In genomic region chr2:241274127-241274526, GRCh38 we compare ENCODE assay signal across 13 cellular contexts. TPM values are rescaled to one million over a fixed set of nuclear protein-coding genes. Genes with fewer than 3 reads are reported as not detected.
A peak's percentile ranks its signal among the peaks of the same experiment; 100 is the strongest.
DNase-seq lines count a peak whose midpoint lies in the region; ATAC-seq and TF ChIP-seq lines count a peak whose summit lies in the region.
"Had no signal": no experiment of that assay in that cellular context is flagged by ENCODE, and none has a peak within 500 bp of the region (broad histone marks: within the 10 kb centered on the region; RNA-seq: fewer than 3 reads in every experiment).

No MANE protein-coding gene starts in this region.

- TF ChIP-seq RAD21 in IMR-90 (IDR thresholded peaks at IDR 0.05; ENCODE audit: low read length) = no peak

- BruUV-seq in Caco-2 (replicated peaks; lab: Mats Ljungman, UMichigan) (no TSS peak), IMR-90 (replicated peaks; lab: Mats Ljungman, UMichigan) (no TSS peak)

- H3K4me3 ChIP-seq in Caco-2 (ENCODE audit: low read depth, low read length) (no peak overlapping the region), IMR-90 (ENCODE audit: insufficient read depth, low read depth, low read length) (no peak overlapping the region)
- H3K4me3 ChIP-seq: breast epithelium had no signal

- no peak for ATAC-seq in IMR-90 (ENCODE audit: low read depth)
- no peak for ATAC-seq in esophagus mucosa

- TF ChIP-seq POLR2A in IMR-90 (IDR thresholded peaks at IDR 0.05; ENCODE audit: low read depth, low read length) = no peak

- no peak overlapping the region for H3K23ac ChIP-seq in IMR-90 (ENCODE audit: low read depth, low read length)

- H2BK5ac ChIP-seq in IMR-90 (ENCODE audit: low read depth, low read length, poor library complexity, severe bottlenecking) = no peak overlapping the region

- no peak overlapping the region for H3K27ac ChIP-seq in IMR-90 (ENCODE audit: insufficient read depth, low read length)

- no peaks in the 10 kb centered on the region for H3K27me3 Mint-ChIP-seq in Caco-2 (ENCODE audit: insufficient read depth, unreplicated experiment)
- peaks cover 13% of the 10 kb centered on the region for H3K27me3 Mint-ChIP-seq in brain
- no peaks in the 10 kb centered on the region for H3K27me3 Mint-ChIP-seq in neural crest cell (ENCODE audit: low read depth)

- DNase-seq in Caco-2 (no peak), IMR-90 (no peak), neural crest cell (ENCODE audit: low read depth, low spot score) (no peak), SW480 (ENCODE audit: low spot score) (no peak), SIG-M5 (lab: John Stamatoyannopoulos, UW) (no peak), NCI-H2171 treated with DMSO at 0.1 percent for 48 hours (lab: John Stamatoyannopoulos, UW) (no peak)
- DNase-seq: HCEC 1CT, MV-4-11, Peyer's patch, T-helper 9 cell had no signal

- no peak overlapping the region for H2AK5ac ChIP-seq in IMR-90 (ENCODE audit: low read depth, low read length)

- H2AFZ ChIP-seq in IMR-90 (replicated peaks; ENCODE audit: low read length, poor library complexity) = peak overlapping the region; percentile 47

- no peak overlapping the region for H3K4me2 ChIP-seq in IMR-90 (ENCODE audit: low read depth, low read length)

- WGBS in IMR-90 (ENCODE audit: extremely low coverage in 2 of 2, insufficient read length in 1 of 2), 2 experiments = 83% methylated on average over 3 of the region's 5 CpGs; no CpG with 5 or more reads in 1 of the 2 experiments

- H4K8ac ChIP-seq in IMR-90 (ENCODE audit: low read depth in 2 of 2, low read length in 2 of 2) = no peak overlapping the region

- H3K27ac Mint-ChIP-seq in Caco-2 (ENCODE audit: unreplicated experiment) (peak overlapping the region; percentile 69), brain (peak overlapping the region in 2 of 5 experiments; percentile 0 to 83), neural crest cell (ENCODE audit: unreplicated experiment) (no peak overlapping the region)

- dilution Hi-C loops in IMR-90 (cut with HindIII; ENCODE audit: low sequenced_read_pairs, unreplicated experiment) = no loop called here

- H2BK120ac ChIP-seq in IMR-90 (ENCODE audit: low read depth, low read length) = no peak overlapping the region

- no peak overlapping the region for H4K91ac ChIP-seq in IMR-90 (ENCODE audit: insufficient read depth, low read depth, low read length)

- H4K20me1 ChIP-seq in IMR-90 (ENCODE audit: insufficient read depth, low read length) = peaks cover 52% of the 10 kb centered on the region

- H3K4me1 Mint-ChIP-seq in Caco-2 (ENCODE audit: low read depth, unreplicated experiment) (peaks cover 40% of the 10 kb centered on the region), brain (peaks cover 41% of the 10 kb centered on the region), neural crest cell (peaks cover 26% of the 10 kb centered on the region)

- H3K36me3 Mint-ChIP-seq in Caco-2 (ENCODE audit: insufficient read depth, unreplicated experiment) = peaks cover 38% of the 10 kb centered on the region
- peaks cover 51% of the 10 kb centered on the region for H3K36me3 Mint-ChIP-seq in brain
- peaks cover 14% of the 10 kb centered on the region for H3K36me3 Mint-ChIP-seq in neural crest cell (ENCODE audit: low read depth)

- CTCF ChIA-PET in Caco-2 (lab: Charles Lee) (no interaction called here), IMR-90 (lab: Yijun Ruan, JAX) (no interaction called here)

- H2BK20ac ChIP-seq in IMR-90 (ENCODE audit: low read depth, low read length) = no peak overlapping the region

- no peak overlapping the region for H3K4ac ChIP-seq in IMR-90 (ENCODE audit: low read depth, low read length)

- H3K9me3 Mint-ChIP-seq in Caco-2 (ENCODE audit: unreplicated experiment) (peaks cover 9% of the 10 kb centered on the region), brain (peaks cover 17 to 39% (median 29%) of the 10 kb centered on the region in 5 experiments), neural crest cell (no peaks in the 10 kb centered on the region)

- H3K9ac ChIP-seq in IMR-90 (ENCODE audit: low read depth, low read length) = no peak overlapping the region

- POLR2A ChIA-PET in Caco-2 (lab: Charles Lee) (no interaction called here), IMR-90 (lab: Charles Lee; ENCODE audit: unreplicated experiment) (no interaction called here)

- no peak overlapping the region for H3K14ac ChIP-seq in IMR-90 (replicated peaks; ENCODE audit: low read depth, low read length)

- in situ Hi-C loops in IMR-90 (cut with MboI; ENCODE audit: low sequenced_read_pairs) = no loop called here

- no peak for TF ChIP-seq CTCF in Caco-2 (IDR thresholded peaks at IDR 0.05; ENCODE audit: insufficient read depth in 1 of 2, low read depth in 1 of 2, low read length in 1 of 2, severe bottlenecking in 1 of 2, unreplicated experiment in 1 of 2)
- TF ChIP-seq CTCF in IMR-90 (conservative IDR thresholded peaks at IDR 0.05; ENCODE audit: low read depth, low read length) = no peak
- TF ChIP-seq CTCF in brain (conservative IDR thresholded peaks at IDR 0.05) = no peak
- TF ChIP-seq CTCF in neural crest cell (conservative IDR thresholded peaks at IDR 0.05) = no peak

- no peaks in the 10 kb centered on the region for H3K27me3 ChIP-seq in Caco-2 (replicated peaks; ENCODE audit: control insufficient read depth, insufficient read depth, low read length)
- H3K27me3 ChIP-seq in IMR-90 (ENCODE audit: control insufficient read depth, insufficient read depth, low read length) = no peaks in the 10 kb centered on the region
- H3K27me3 ChIP-seq: breast epithelium, Peyer's patch had no signal

- intact Hi-C loops in Caco-2 (cut with micrococcal nuclease; ENCODE audit: unreplicated experiment) = no loop called here
- intact Hi-C loops in IMR-90 (cut with micrococcal nuclease) = loop anchor here (5.0 kb wide), 1 partner anchor 233 kb away; the partner anchor contains the start of gene STK25

- H3K4me3 Mint-ChIP-seq in Caco-2 (ENCODE audit: unreplicated experiment) (no peak overlapping the region), brain (peak overlapping the region; percentile 6 to 90 (median 84)), neural crest cell (peak overlapping the region; percentile 89)

- H3K79me1 ChIP-seq in IMR-90 (ENCODE audit: low read depth in 1 of 2, low read length in 2 of 2) = peaks cover 29 to 57% of the 10 kb centered on the region in 2 experiments

- H4K5ac ChIP-seq in IMR-90 (ENCODE audit: low read depth, low read length) = no peak overlapping the region

- no peak overlapping the region for H2BK15ac ChIP-seq in IMR-90 (ENCODE audit: low read depth, low read length)

- H2AK9ac ChIP-seq in IMR-90 (replicated peaks; ENCODE audit: low read depth, low read length, poor library complexity) = no peak overlapping the region

- H3K9me3 ChIP-seq in Caco-2 = no peaks in the 10 kb centered on the region
- no peaks in the 10 kb centered on the region for H3K9me3 ChIP-seq in IMR-90 (ENCODE audit: control insufficient read depth, insufficient read depth, low read length)
- H3K9me3 ChIP-seq: breast epithelium, Peyer's patch had no signal

- H3K18ac ChIP-seq in IMR-90 (ENCODE audit: low read depth, low read length) = no peak overlapping the region

- no peaks in the 10 kb centered on the region for H3K36me3 ChIP-seq in Caco-2 (ENCODE audit: control insufficient read depth, insufficient read depth, low read length)
- peaks cover 8% of the 10 kb centered on the region for H3K36me3 ChIP-seq in IMR-90 (ENCODE audit: control insufficient read depth, insufficient read depth, low read length)
- H3K36me3 ChIP-seq: breast epithelium had no signal

- H3K56ac ChIP-seq in IMR-90 (ENCODE audit: extremely low read depth, insufficient read depth, low read length) = no peak overlapping the region

- peaks cover 26% of the 10 kb centered on the region for H3K9me1 ChIP-seq in IMR-90 (ENCODE audit: insufficient read depth, low read length)

- H3K4me1 ChIP-seq in Caco-2 (peaks cover 11% of the 10 kb centered on the region; the same call in 1 of the 2 replicates), IMR-90 (ENCODE audit: control insufficient read depth, insufficient read depth, low read length) (peaks cover 21% of the 10 kb centered on the region)

TF ChIP-seq in IMR-90, 13 proteins besides CTCF, POLR2A, EP300 and RAD21 (continues in another document):
- TF ChIP-seq BHLHE40 (IDR thresholded peaks at IDR 0.05; ENCODE audit: low read depth, low read length) (no peak), MXI1 (IDR thresholded peaks at IDR 0.05; ENCODE audit: borderline replicate concordance, low read depth, low read length) (no peak), MAFK (IDR thresholded peaks at IDR 0.05; ENCODE audit: low read depth, low read length) (no peak), CHD1 (IDR thresholded peaks at IDR 0.05; ENCODE audit: low read depth, low read length) (no peak), USF2 (IDR thresholded peaks at IDR 0.05; ENCODE audit: low read depth, low read length) (no peak), SMC3 (IDR thresholded peaks at IDR 0.05; ENCODE audit: low read depth, low read length) (no peak), MAZ (IDR thresholded peaks at IDR 0.05; ENCODE audit: borderline replicate concordance, low read depth, low read length) (no peak)

RNA-seq across cellular contexts. Expression of gene HDLBP, which starts 41.3 kb away (rescaled TPM):
- total RNA-seq in Caco-2 (2022) (350 and 379 TPM in 2 replicates), IMR-90 (2012; rRNA removed) (1,093 and 1,165 TPM in 2 replicates), neural crest cell (320 and 333 TPM in 2 replicates), esophagus mucosa (320 TPM)
- polyA plus RNA-seq in IMR-90 (2012; rRNA removed) (648 and 649 TPM in 2 replicates), brain (ENCODE audit: insufficient read depth, low read depth, low replicate concordance) (203 TPM)
- polyA plus RNA-seq in IMR-90 (2012; cell fraction: cytosol; rRNA removed) = 217 and 232 TPM in 2 replicates
- polyA plus RNA-seq in IMR-90 (2012; cell fraction: nucleus; rRNA removed; ENCODE audit: low replicate concordance) = 545 and 768 TPM in 2 replicates

RNA-seq across cellular contexts. Expression of gene SEPTIN2, which starts 41.6 kb away (rescaled TPM):
- total RNA-seq in Caco-2 (2022) = 209 TPM in 2 replicates
- 504 and 570 TPM in 2 replicates for total RNA-seq in IMR-90 (2012; rRNA removed)
- 320 and 420 TPM in 2 replicates for polyA plus RNA-seq in IMR-90 (2012; rRNA removed)
- polyA plus RNA-seq in IMR-90 (2012; cell fraction: cytosol; rRNA removed) = 75.8 and 130 TPM in 2 replicates
- 96.8 and 681 TPM in 2 replicates for polyA plus RNA-seq in IMR-90 (2012; cell fraction: nucleus; rRNA removed; ENCODE audit: low replicate concordance)
- polyA plus RNA-seq in brain (ENCODE audit: insufficient read depth, low read depth, low replicate concordance) = 266 TPM
- total RNA-seq in neural crest cell = 466 and 490 TPM in 2 replicates
- 177 TPM for total RNA-seq in esophagus mucosa
